Comparison of ENCODE assay signal across 12 cellular contexts in genomic region chr4:102612824-102613366, GRCh38.
DNase-seq lines count a peak whose midpoint lies in the region; TF ChIP-seq lines count a peak whose summit lies in the region.
"Had no signal": no experiment of that assay in that cellular context is flagged by ENCODE, and none has a peak within 500 bp of the region (broad histone marks: within the 10 kb centered on the region; RNA-seq: fewer than 3 reads in every experiment).

No MANE protein-coding gene starts in this region.

- no peak for TF ChIP-seq POLR2A in esophagus squamous epithelium (IDR thresholded peaks at IDR 0.05)

- H3K9me3 ChIP-seq in esophagus squamous epithelium, result no peaks in the 10 kb centered on the region
- no peaks in the 10 kb centered on the region for H3K9me3 ChIP-seq in thymus (ENCODE audit: control insufficient read depth)
- H3K9me3 ChIP-seq: thoracic aorta had no signal

- H3K4me3 ChIP-seq in esophagus squamous epithelium (no peak overlapping the region), thymus (ENCODE audit: low read length) (no peak overlapping the region)
- H3K4me3 ChIP-seq: thoracic aorta had no signal

- 28 to 37% methylated on average over 11 of the region's 11 CpGs for WGBS in esophagus squamous epithelium, 2 donors
- whole genome bisulfite sequencing in thymus, result 12% methylated on average over 11 of the region's 11 CpGs

- H3K4me1 ChIP-seq in esophagus squamous epithelium (peaks cover 0 to 25% (median 6%) of the 10 kb centered on the region in 3 donors), thymus (ENCODE audit: control insufficient read depth, insufficient read depth, low read length) (peaks cover 8% of the 10 kb centered on the region)

- H3K27ac Mint-ChIP-seq in activated CD4-positive, alpha-beta memory T cell treated with anti-CD3 and anti-CD28 coated beads for 36 hours, result peak overlapping the region; percentile 93

- in situ Hi-C loops in GM13977 (cut with MboI; ENCODE audit: low pct_unique_long_range_greater_than_20kb, low sequenced_read_pairs, unreplicated experiment), result loop anchor here (10.0 kb wide), 1 partner anchor 412 kb away; no protein-coding TSS in a partner anchor

- peak overlapping the region; percentile 52 to 83 (median 76) for H3K27ac ChIP-seq in esophagus squamous epithelium
- H3K27ac ChIP-seq in thymus (ENCODE audit: low read depth), result peak overlapping the region; percentile 94
- H3K27ac ChIP-seq: thoracic aorta had no signal

- intact Hi-C loops in activated CD4-positive, alpha-beta memory T cell treated with anti-CD3 and anti-CD28 coated beads for 36 hours (cut with micrococcal nuclease), result loop anchor here (1.0 to 5.0 kb wide), 6 partner anchors 12 to 214 kb away; partner anchors contain the start of gene UBE2D3
- intact Hi-C loops in esophagus squamous epithelium (cut with DNase I), result no loop called here

- peaks cover 80% of the 10 kb centered on the region for H3K36me3 Mint-ChIP-seq in activated CD4-positive, alpha-beta memory T cell treated with anti-CD3 and anti-CD28 coated beads for 36 hours

- DNase-seq in activated CD8-positive, alpha-beta memory T cell treated with anti-CD3 and anti-CD28 coated beads, Interleukin-2, amount 50 U/mL, for 1 hour (ENCODE audit: extremely low read depth), result peak; percentile 31
- no peak for DNase-seq in activated CD8-positive, alpha-beta memory T cell treated with anti-CD3 and anti-CD28 coated beads, Interleukin-2, amount 50 U/mL, for 48 hours
- peak; percentile 66 for DNase-seq in activated CD4-positive, alpha-beta memory T cell treated with anti-CD3 and anti-CD28 coated beads for 36 hours
- DNase-seq in esophagus squamous epithelium (lab: John Stamatoyannopoulos, UW) (no peak), GM13977 (ENCODE audit: low spot score) (no peak), NAMALWA (ENCODE audit: low spot score) (no peak), NCI-H2107 (lab: John Stamatoyannopoulos, UW) (no peak)
- DNase-seq: caudate nucleus, NCI-H2081, right cardiac atrium had no signal

- peaks cover 12 to 97% (median 24%) of the 10 kb centered on the region in 3 donors for H3K36me3 ChIP-seq in esophagus squamous epithelium
- H3K36me3 ChIP-seq in thymus (ENCODE audit: control insufficient read depth, insufficient read depth), result peaks cover 13% of the 10 kb centered on the region

- H3K4me3 Mint-ChIP-seq in activated CD4-positive, alpha-beta memory T cell treated with anti-CD3 and anti-CD28 coated beads for 36 hours, result peak overlapping the region; percentile 67

- H3K27me3 ChIP-seq in esophagus squamous epithelium (no peaks in the 10 kb centered on the region), thymus (ENCODE audit: control insufficient read depth, insufficient read depth) (no peaks in the 10 kb centered on the region)

- CTCF ChIA-PET in activated CD4-positive, alpha-beta memory T cell treated with anti-CD3 and anti-CD28 coated beads for 36 hours (lab: Charles Lee), result interaction anchor here (0.7 to 1.4 kb wide), 5 partner anchors 13 to 182 kb away, joined by 3 to 6 read pairs (median 3); no protein-coding TSS in a partner anchor

- TF ChIP-seq CTCF in esophagus squamous epithelium (IDR thresholded peaks at IDR 0.05) (no peak), GM13977 (IDR thresholded peaks at IDR 0.05; ENCODE audit: extremely low read depth, insufficient read depth, missing control alignments) (no peak)

- no peaks in the 10 kb centered on the region for H3K27me3 Mint-ChIP-seq in activated CD4-positive, alpha-beta memory T cell treated with anti-CD3 and anti-CD28 coated beads for 36 hours

- H3K4me1 Mint-ChIP-seq in activated CD4-positive, alpha-beta memory T cell treated with anti-CD3 and anti-CD28 coated beads for 36 hours (ENCODE audit: low read depth), result peaks cover 83% of the 10 kb centered on the region

- POLR2A ChIA-PET in activated CD4-positive, alpha-beta memory T cell treated with anti-CD3 and anti-CD28 coated beads for 36 hours (lab: Charles Lee), result interaction anchor here (0.7 to 1.7 kb wide), 5 partner anchors 11 to 199 kb away, joined by 3 to 7 read pairs (median 3); partner anchors contain the start of gene NFKB1

- H3K9me3 Mint-ChIP-seq in activated CD4-positive, alpha-beta memory T cell treated with anti-CD3 and anti-CD28 coated beads for 36 hours, result no peaks in the 10 kb centered on the region

Comparison
In these comparisons a context has a peak if more than half of its experiments do, and no peak if none do; other contexts are left out.
1. DNase-seq: peak in activated CD8-positive, alpha-beta memory T cell treated with anti-CD3 and anti-CD28 coated beads, Interleukin-2, amount 50 U/mL, for 1 hour (single experiment) and activated CD4-positive, alpha-beta memory T cell treated with anti-CD3 and anti-CD28 coated beads for 36 hours (single experiment); none in activated CD8-positive, alpha-beta memory T cell treated with anti-CD3 and anti-CD28 coated beads, Interleukin-2, amount 50 U/mL, for 48 hours (single experiment), esophagus squamous epithelium (single experiment), GM13977 (single experiment), NAMALWA (single experiment) and NCI-H2107 (single experiment).